ENCODE assay signal across 8 cellular contexts in genomic region chr3:174440741-174441587, GRCh38.
A peak's percentile ranks its signal among the peaks of the same experiment; 100 is the strongest.
DNase-seq lines count a peak whose midpoint lies in the region; ATAC-seq and TF ChIP-seq lines count a peak whose summit lies in the region.

No MANE protein-coding gene starts in this region.

- H3K4me1 Mint-ChIP-seq in activated CD4-positive, alpha-beta T cell treated with anti-CD3 and anti-CD28 coated beads, Interleukin-2, amount 10 ng/mL, durations not matched to agents 7 days and 5 days: peaks cover 10% of the 10 kb centered on the region

- peak overlapping the region; percentile 78 for H3K4me3 Mint-ChIP-seq in activated CD4-positive, alpha-beta T cell treated with anti-CD3 and anti-CD28 coated beads, Interleukin-2, amount 10 ng/mL, durations not matched to agents 7 days and 5 days

- H3K27me3 Mint-ChIP-seq in activated CD4-positive, alpha-beta T cell treated with anti-CD3 and anti-CD28 coated beads, Interleukin-2, amount 10 ng/mL, durations not matched to agents 7 days and 5 days: peaks cover 30% of the 10 kb centered on the region

- DNase-seq in AG09309 (ENCODE audit: low read depth): peak; percentile 80
- DNase-seq in NCI-H2196 treated with DMSO at 0.1 percent for 48 hours (lab: John Stamatoyannopoulos, UW; ENCODE audit: unreplicated experiment): peak; percentile 92
- DNase-seq in activated CD4-positive, alpha-beta T cell treated with anti-CD3 and anti-CD28 coated beads, Interleukin-2, amount 10 ng/mL, durations not matched to agents 7 days and 5 days: peak; percentile 56
- DNase-seq in effector memory CD4-positive, alpha-beta T cell: no peak
- peak; percentile 85 for DNase-seq in lung (ENCODE audit: low spot score)
- DNase-seq in stimulated activated CD4-positive, alpha-beta T cell treated with anti-CD3 and anti-CD28 coated beads, TNF-alpha, amount 100 ng/mL, for 1 hour (ENCODE audit: low read depth in 3 of 3, low spot score in 1 of 3): peak in 2 of 3 donors; percentile 3 to 32

- no peaks in the 10 kb centered on the region for H3K36me3 ChIP-seq in effector memory CD4-positive, alpha-beta T cell (ENCODE audit: control insufficient read depth, insufficient read depth, low read length)
- no peaks in the 10 kb centered on the region for H3K36me3 ChIP-seq in lung (ENCODE audit: control insufficient read depth in 2 of 2, insufficient read depth in 2 of 2, low read length in 2 of 2)

- CTCF ChIA-PET in activated CD4-positive, alpha-beta T cell treated with anti-CD3 and anti-CD28 coated beads, Interleukin-2, amount 10 ng/mL, durations not matched to agents 7 days and 5 days (lab: Charles Lee): interaction anchor here (0.6 to 1.2 kb wide), 2 partner anchors 10 to 12 kb away, joined by 3 to 4 read pairs; no protein-coding TSS in a partner anchor

- H3K4me3 ChIP-seq in AG09309 (ENCODE audit: control insufficient read depth, low read depth, low read length) (peak overlapping the region; percentile 45), lung (peak overlapping the region; percentile 92)
- H3K4me3 ChIP-seq in effector memory CD4-positive, alpha-beta T cell (ENCODE audit: insufficient read depth, low read depth, low read length, poor library complexity, severe bottlenecking): peak overlapping the region; percentile 16

- ATAC-seq in GM18907 (IDR thresholded peaks at IDR 0.05; ENCODE audit: unreplicated experiment): peak; percentile 82
- ATAC-seq in HG03175 (IDR thresholded peaks at IDR 0.05; ENCODE audit: unreplicated experiment): peak; percentile 72
- ATAC-seq in lung (ENCODE audit: insufficient read depth, low FRiP score): peak; percentile 89

- no peaks in the 10 kb centered on the region for H3K9me3 ChIP-seq in effector memory CD4-positive, alpha-beta T cell (ENCODE audit: control insufficient read depth, low read length)
- H3K9me3 ChIP-seq in lung (ENCODE audit: control insufficient read depth in 2 of 2, insufficient read depth in 1 of 2, low read length in 1 of 2): no peaks in the 10 kb centered on the region

- H3K9me3 Mint-ChIP-seq in activated CD4-positive, alpha-beta T cell treated with anti-CD3 and anti-CD28 coated beads, Interleukin-2, amount 10 ng/mL, durations not matched to agents 7 days and 5 days: no peaks in the 10 kb centered on the region

- no peak overlapping the region for H3K27ac ChIP-seq in effector memory CD4-positive, alpha-beta T cell (ENCODE audit: insufficient read depth, low read length, poor library complexity, severe bottlenecking)
- H3K27ac ChIP-seq in lung (ENCODE audit: low read depth in 1 of 2, low read length in 1 of 2): peak overlapping the region; percentile 96 to 99

- H3K4me1 ChIP-seq in effector memory CD4-positive, alpha-beta T cell (ENCODE audit: control insufficient read depth, insufficient read depth, low read length, poor library complexity, severe bottlenecking): no peaks in the 10 kb centered on the region
- peaks cover 0 to 4% of the 10 kb centered on the region in 2 donors for H3K4me1 ChIP-seq in lung (ENCODE audit: control insufficient read depth in 2 of 2, insufficient read depth in 2 of 2, low read length in 2 of 2)

- POLR2A ChIA-PET in activated CD4-positive, alpha-beta T cell treated with anti-CD3 and anti-CD28 coated beads, Interleukin-2, amount 10 ng/mL, durations not matched to agents 7 days and 5 days (lab: Charles Lee): no interaction called here

- TF ChIP-seq CTCF in AG09309 (IDR thresholded peaks at IDR 0.05; ENCODE audit: control insufficient read depth, insufficient read depth, low read depth, low read length, missing control alignments) (no peak), lung (IDR thresholded peaks at IDR 0.05; ENCODE audit: control extremely low read depth, extremely low read depth) (no peak)

- H3K27me3 ChIP-seq in effector memory CD4-positive, alpha-beta T cell (replicated peaks; ENCODE audit: control insufficient read depth, insufficient read depth, low read length, poor library complexity, severe bottlenecking): peaks cover 6% of the 10 kb centered on the region
- no peaks in the 10 kb centered on the region for H3K27me3 ChIP-seq in lung (ENCODE audit: control insufficient read depth, insufficient read depth)

- H3K27ac Mint-ChIP-seq in activated CD4-positive, alpha-beta T cell treated with anti-CD3 and anti-CD28 coated beads, Interleukin-2, amount 10 ng/mL, durations not matched to agents 7 days and 5 days: no peak overlapping the region

- no peaks in the 10 kb centered on the region for H3K36me3 Mint-ChIP-seq in activated CD4-positive, alpha-beta T cell treated with anti-CD3 and anti-CD28 coated beads, Interleukin-2, amount 10 ng/mL, durations not matched to agents 7 days and 5 days (ENCODE audit: low read depth)

- WGBS in lung, 2 donors: 0 to 1% methylated on average over 96 to 107 of the region's 107 CpGs

Comparison
In these comparisons a context has a peak if more than half of its experiments do, and no peak if none do; other contexts are left out.
1. DNase-seq: peak in AG09309 (single experiment), NCI-H2196 treated with DMSO at 0.1 percent for 48 hours (single experiment), activated CD4-positive, alpha-beta T cell treated with anti-CD3 and anti-CD28 coated beads, Interleukin-2, amount 10 ng/mL, durations not matched to agents 7 days and 5 days (single experiment), lung (single experiment) and stimulated activated CD4-positive, alpha-beta T cell treated with anti-CD3 and anti-CD28 coated beads, TNF-alpha, amount 100 ng/mL, for 1 hour (2 of 3); none in effector memory CD4-positive, alpha-beta T cell (0 of 3).
2. H3K4me3 ChIP-seq: peak in every context shown above with its lines; median percentile 92 in lung; 45 in AG09309; 16 in effector memory CD4-positive, alpha-beta T cell.
3. Peak in every context shown above with its lines, with median percentiles within 50 percentile points of each other: ATAC-seq.